Comparison of ENCODE assay signal across 39 cellular contexts in the genomic region with DNA sequence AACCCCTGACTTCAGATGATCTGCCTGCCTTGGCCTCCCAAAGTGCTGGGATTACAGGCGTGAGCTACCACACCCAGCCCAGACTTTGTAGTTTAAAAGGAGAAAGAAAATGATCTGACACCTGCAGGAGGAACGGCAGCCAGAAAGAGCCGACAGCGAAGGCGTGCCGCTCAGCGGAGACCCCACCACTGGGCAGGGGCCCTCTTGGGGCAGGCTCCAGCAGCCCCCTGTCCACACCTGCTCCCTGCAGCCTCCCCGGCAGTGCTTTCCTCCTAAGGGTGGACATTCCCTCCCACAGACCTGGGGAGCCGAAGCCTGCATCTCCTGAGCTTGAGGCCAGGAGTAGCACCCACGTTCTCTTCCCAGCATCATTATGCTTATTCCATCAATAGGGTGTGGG. TPM values are rescaled to one million over a fixed set of nuclear protein-coding genes. Genes with fewer than 3 reads are reported as not detected.
"Had no signal": no experiment of that assay in that cellular context is flagged by ENCODE, and none has a peak within 500 bp of the region (broad histone marks: within the 10 kb centered on the region; RNA-seq: fewer than 3 reads in every experiment).

No MANE protein-coding gene starts in this region.

- H3K27ac ChIP-seq: KMS-11 had no signal

- H3K27me3 ChIP-seq: MG63 had no signal

- H3K9me3 ChIP-seq: MG63 had no signal

- H3K4me3 ChIP-seq: MG63 had no signal

- H3K36me3 ChIP-seq: MG63 had no signal

- DNase-seq: Karpas-422, Kasumi-1, MG63, MM.1S, MV-4-11, NCI-H1048, NCI-H1092, NCI-H1092 treated with DMSO at 0.1 percent for 48 hours, NCI-H1105, NCI-H1105 treated with DMSO at 0.1 percent for 48 hours, NCI-H1417, NCI-H1417 treated with DMSO at 0.1 percent for 48 hours, NCI-H1436, NCI-H1436 treated with DMSO at 0.1 percent for 48 hours, NCI-H146, NCI-H1694, NCI-H1694 treated with DMSO at 0.1 percent for 48 hours, NCI-H187, NCI-H187 treated with DMSO at 0.1 percent for 48 hours, NCI-H1930, NCI-H2029, NCI-H2029 treated with DMSO at 0.1 percent for 48 hours, NCI-H2081, NCI-H2081 treated with DMSO at 0.1 percent for 48 hours, NCI-H2107, NCI-H2171, NCI-H2171 treated with DMSO at 0.1 percent for 48 hours, NCI-H2227 treated with DMSO at 0.1 percent for 48 hours, NCI-H226, NCI-H345, NCI-H446, NCI-H446 treated with DMSO at 0.1 percent for 48 hours, NCI-H510A, NCI-H510A treated with DMSO at 0.1 percent for 48 hours had no signal

- H3K9ac ChIP-seq: KMS-11 had no signal

- H3K4me2 ChIP-seq: KMS-11 had no signal

RNA-seq across cellular contexts. Expression of a gene that starts 19.2 kb away (rescaled TPM):
- total RNA-seq: LHCN-M2, M059J, MCF 10A, NCI-H460 had no signal
